ENCODE assay signal across 8 cellular contexts in genomic region chr17:77734371-77735050, GRCh38.
DNase-seq lines count a peak whose midpoint lies in the region; ATAC-seq, FAIRE-seq and TF ChIP-seq lines count a peak whose summit lies in the region.

No MANE protein-coding gene starts in this region.

- no peak overlapping the region for H2BK5ac ChIP-seq in H1 (ENCODE audit: low read depth, low read length)
- no peak overlapping the region for H2BK5ac ChIP-seq in mesendoderm (ENCODE audit: low read length)

- H3K79me2 ChIP-seq in H1 (ENCODE audit: control insufficient read depth in 1 of 2, insufficient read depth in 2 of 2, low read length in 2 of 2) (no peaks in the 10 kb centered on the region), mesendoderm (ENCODE audit: control insufficient read depth, insufficient read depth, low read length) (no peaks in the 10 kb centered on the region)

- H4K5ac ChIP-seq in H1 (ENCODE audit: insufficient read length, low read depth, low read length) (no peak overlapping the region), mesendoderm (ENCODE audit: low read length) (no peak overlapping the region)

- H3K27ac ChIP-seq in H1 (ENCODE audit: low read depth, low read length) (no peak overlapping the region), mesendoderm (ENCODE audit: low read depth, low read length) (no peak overlapping the region)

- H3K18ac ChIP-seq in H1 (ENCODE audit: extremely low read depth, low read length) (peak overlapping the region; percentile 13; the same call in 1 of the 2 replicates), mesendoderm (ENCODE audit: low read length) (no peak overlapping the region)

- H2BK15ac ChIP-seq in H1 (ENCODE audit: low read length) = no peak overlapping the region; the same call in 1 of the 2 replicates
- H2BK15ac ChIP-seq in mesendoderm (replicated peaks; ENCODE audit: low read depth) = no peak overlapping the region

- no peak overlapping the region for H2AFZ ChIP-seq in H1 (ENCODE audit: low read length)

- H3K14ac ChIP-seq in H1 (ENCODE audit: insufficient read length) = no peak overlapping the region

- no peak overlapping the region; the same call in 1 of the 2 replicates for H4K8ac ChIP-seq in H1 (ENCODE audit: extremely low read depth, insufficient read depth, low read length)
- no peak overlapping the region for H4K8ac ChIP-seq in mesendoderm (ENCODE audit: low read depth, low read length)

- H2BK20ac ChIP-seq in H1 (ENCODE audit: low read length) = no peak overlapping the region

- DNase-seq in HTR-8/SVneo (ENCODE audit: insufficient read length, low spot score) (peak; percentile 94), NCI-H748 (lab: John Stamatoyannopoulos, UW; ENCODE audit: unreplicated experiment) (peak; percentile 86), H1 (ENCODE audit: low read depth in 1 of 2, low spot score in 2 of 2) (peak in 1 of 2 experiments; percentile 68), mesendoderm (peak; percentile 76)

- peak; percentile 20 for FAIRE-seq in HTR-8/SVneo (lab: Jason Lieb, UNC)
- FAIRE-seq in H1 (lab: Jason Lieb, UNC) = no peak

- CTCF ChIA-PET in H1 (lab: Charles Lee; ENCODE audit: partially characterized antibody) = interaction anchor here (0.9 to 1.5 kb wide), 2 partner anchors 9 to 158 kb away, joined by 3 to 4 read pairs; no protein-coding TSS in a partner anchor

- ATAC-seq in HG02852 (IDR thresholded peaks at IDR 0.05; ENCODE audit: unreplicated experiment) (no peak), GM19035 (IDR thresholded peaks at IDR 0.05; ENCODE audit: unreplicated experiment) (no peak), GM18907 (IDR thresholded peaks at IDR 0.05; ENCODE audit: unreplicated experiment) (no peak), HG03432 (IDR thresholded peaks at IDR 0.05; ENCODE audit: unreplicated experiment) (no peak)

- H3K4me2 ChIP-seq in H1 (ENCODE audit: insufficient read depth in 1 of 2, low read depth in 2 of 2, low read length in 2 of 2) (peak overlapping the region; percentile 16 to 45; a peak in 2 of 4 replicates), mesendoderm (ENCODE audit: low read length) (peak overlapping the region; percentile 13)

- H4K20me1 ChIP-seq in H1 (replicated peaks in 1 of 2; ENCODE audit: control insufficient read depth in 1 of 2, insufficient read depth in 2 of 2, low read length in 2 of 2) = no peaks in the 10 kb centered on the region

- H3K9ac ChIP-seq in H1 (replicated peaks in 1 of 4; ENCODE audit: extremely low read depth in 1 of 4, low read depth in 3 of 4, low read length in 3 of 4) (no peak overlapping the region), mesendoderm (ENCODE audit: low read length) (peak overlapping the region; percentile 31)

- H3K56ac ChIP-seq in H1 (replicated peaks; ENCODE audit: insufficient read length, low read depth, low read length) = no peak overlapping the region
- peak overlapping the region; percentile 53 for H3K56ac ChIP-seq in mesendoderm (ENCODE audit: low read length)

- H2AK5ac ChIP-seq in H1 (ENCODE audit: low read depth, low read length) = no peak overlapping the region
- H2AK5ac ChIP-seq in mesendoderm (ENCODE audit: low read length) = no peak overlapping the region

- 62% methylated on average over 15 of the region's 18 CpGs; no CpG with 5 or more reads in 1 of the 2 experiments for WGBS in H1 (ENCODE audit: extremely low coverage in 1 of 2, insufficient coverage in 1 of 2, insufficient read length in 1 of 2, insufficient replicate concordance in 2 of 2, low coverage in 1 of 2, low lambda C conversion rate in 2 of 2, missing lambda C conversion rate in 1 of 2), 2 experiments
- WGBS in mesendoderm (ENCODE audit: extremely low coverage, insufficient coverage, low lambda C conversion rate) = no CpG with 5 or more reads among the region's 18 CpGs

- H3K27me3 ChIP-seq in H1 (replicated peaks in 1 of 4; ENCODE audit: control insufficient read depth in 3 of 4, extremely low read depth in 1 of 4, insufficient read depth in 3 of 4, low read length in 3 of 4) (peaks cover 0 to 41% (median 32%) of the 10 kb centered on the region in 4 experiments; a peak in 4 of 7 replicates), mesendoderm (ENCODE audit: insufficient read depth, low read length, poor library complexity) (peaks cover 3% of the 10 kb centered on the region)

- no peak for TF ChIP-seq POLR2A in H1 (IDR thresholded peaks at IDR 0.05; ENCODE audit: control extremely low read depth in 1 of 2, low read depth in 2 of 2, low read length in 2 of 2)

- no peak overlapping the region for H3K4me3 ChIP-seq in H1 (ENCODE audit: extremely low read depth in 1 of 4, insufficient read depth in 2 of 4, low read depth in 3 of 4, low read length in 4 of 4)
- no peak overlapping the region for H3K4me3 ChIP-seq in mesendoderm (ENCODE audit: low read length)

- H3K36me3 ChIP-seq in H1 (ENCODE audit: control insufficient read depth in 2 of 4, insufficient read depth in 4 of 4, low read length in 3 of 4) (no peaks in the 10 kb centered on the region; a peak in 1 of 8 replicates), mesendoderm (ENCODE audit: control insufficient read depth, insufficient read depth, low read length) (no peaks in the 10 kb centered on the region)

- no peak overlapping the region for H2BK12ac ChIP-seq in H1 (ENCODE audit: low read depth, low read length)

- H3K23me2 ChIP-seq in H1 (ENCODE audit: low read depth, low read length) = no peaks in the 10 kb centered on the region

- no peak for TF ChIP-seq EP300 in H1 (IDR thresholded peaks at IDR 0.05; ENCODE audit: borderline replicate concordance in 1 of 2, low read depth in 2 of 2, low read length in 2 of 2)

- no peak overlapping the region for H2BK120ac ChIP-seq in H1 (replicated peaks; ENCODE audit: low read depth, low read length)
- H2BK120ac ChIP-seq in mesendoderm (ENCODE audit: low read depth, low read length) = no peak overlapping the region

- H3K4ac ChIP-seq in H1 (replicated peaks; ENCODE audit: insufficient read length, low read depth, low read length) (no peak overlapping the region), mesendoderm (ENCODE audit: low read depth, low read length) (no peak overlapping the region)

- no peak overlapping the region for H3K23ac ChIP-seq in H1 (ENCODE audit: insufficient read length)
- no peak overlapping the region for H3K23ac ChIP-seq in mesendoderm (ENCODE audit: low read length)

- H4K91ac ChIP-seq in H1 (replicated peaks; ENCODE audit: insufficient read length, low read length) = no peak overlapping the region

- peaks cover 10 to 17% of the 10 kb centered on the region in 2 experiments; a peak in 3 of 4 replicates for H3K9me3 ChIP-seq in H1 (ENCODE audit: insufficient read depth in 2 of 2, low read depth in 1 of 2, low read length in 1 of 2)

- no peak for TF ChIP-seq CTCF in H1 (IDR thresholded peaks at IDR 0.05; ENCODE audit: control extremely low read depth in 1 of 3, insufficient read depth in 1 of 3, low read depth in 1 of 3, low read length in 3 of 3)

- POLR2A ChIA-PET in H1 (lab: Charles Lee; ENCODE audit: partially characterized antibody) = interaction anchor here (1.2 kb wide), 1 partner anchor 10 kb away, joined by 3 read pairs; no protein-coding TSS in a partner anchor

- H3K4me1 ChIP-seq in H1 (replicated peaks in 1 of 4; ENCODE audit: control insufficient read depth in 3 of 4, insufficient read depth in 4 of 4, low read length in 3 of 4) = peaks cover 0 to 14% (median 12%) of the 10 kb centered on the region in 4 experiments; a peak in 6 of 7 replicates
- peaks cover 4% of the 10 kb centered on the region for H3K4me1 ChIP-seq in mesendoderm (ENCODE audit: control insufficient read depth, low read depth, low read length)

- H3K79me1 ChIP-seq in H1 (ENCODE audit: low read depth, low read length) (no peaks in the 10 kb centered on the region), mesendoderm (ENCODE audit: low read length) (no peaks in the 10 kb centered on the region)

- no peak for TF ChIP-seq RAD21 in H1 (IDR thresholded peaks at IDR 0.05 in 1 of 2, conservative IDR thresholded peaks at IDR 0.05 in 1 of 2; ENCODE audit: low read depth in 2 of 2, low read length in 2 of 2)

TF ChIP-seq in H1, 55 proteins besides CTCF, POLR2A, EP300 and RAD21:
- TF ChIP-seq BRCA1 (IDR thresholded peaks at IDR 0.05; ENCODE audit: low read depth, low read length) (no peak), RXRA (IDR thresholded peaks at IDR 0.05; ENCODE audit: insufficient read depth, low read depth, low read length) (no peak), CEBPB (IDR thresholded peaks at IDR 0.05; ENCODE audit: low read depth, low read length) (peak; percentile 47; the same call in 1 of the 2 replicates), GABPA (IDR thresholded peaks at IDR 0.05; ENCODE audit: borderline replicate concordance, insufficient read depth, low read length) (no peak)
TF ChIP-seq in H1: peak in this region for 1.
